8 cellular contexts compared by ENCODE assay signal in the genomic region with DNA sequence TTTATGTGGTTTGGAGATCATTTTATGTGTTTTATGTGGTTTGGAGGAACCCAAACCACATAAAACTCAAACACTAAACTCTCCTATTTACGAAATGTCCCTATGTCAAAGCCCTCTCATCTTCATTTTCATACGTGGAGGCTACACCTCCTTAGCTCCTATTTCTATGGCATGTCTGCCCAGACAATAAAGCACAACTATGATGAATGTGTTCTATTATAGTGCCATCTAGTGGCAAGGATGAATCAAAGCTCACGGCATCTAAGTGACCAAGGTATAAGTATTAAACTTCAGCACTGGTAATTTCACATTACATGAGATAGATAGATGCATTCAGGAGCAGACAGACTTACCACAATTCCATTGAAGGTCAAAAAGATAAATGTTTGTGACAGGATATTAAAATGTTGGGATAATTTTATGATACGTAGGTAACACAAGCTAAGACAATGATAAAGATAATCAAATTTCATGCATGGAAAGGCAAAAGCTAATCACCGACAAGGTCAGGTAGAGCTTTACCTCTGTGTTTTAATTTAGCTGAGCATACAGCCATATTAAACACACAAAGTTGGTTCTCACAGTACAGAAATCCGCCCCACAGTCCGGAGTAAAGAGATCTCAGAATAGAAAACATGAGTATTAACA.
DNase-seq lines count a peak whose midpoint lies in the region; ATAC-seq and TF ChIP-seq lines count a peak whose summit lies in the region.

No MANE protein-coding gene starts in this region.

- WGBS in suprapubic skin, result 72% methylated on average over 7 of the region's 7 CpGs

- TF ChIP-seq POLR2A in suprapubic skin (IDR thresholded peaks at IDR 0.05), result no peak

- H3K4me3 Mint-ChIP-seq in effector memory CD8-positive, alpha-beta T cell, result no peak overlapping the region

- no peaks in the 10 kb centered on the region for H3K36me3 ChIP-seq in adipocyte (ENCODE audit: control insufficient read depth, insufficient read depth, low read length, severe bottlenecking)
- H3K36me3 ChIP-seq in suprapubic skin, result no peaks in the 10 kb centered on the region

- DNase-seq in activated naive CD4-positive, alpha-beta T cell treated with anti-CD3 and anti-CD28 coated beads, Interleukin-2, amount 50 U/mL, for 72 hours (ENCODE audit: low spot score in 2 of 2), result no peak
- no peak for DNase-seq in activated naive CD4-positive, alpha-beta T cell treated with anti-CD3 and anti-CD28 coated beads, Interleukin-2, amount 50 U/mL, for 16 hours
- DNase-seq in H4 (ENCODE audit: low spot score) (peak; percentile 65), LNCaP clone FGC (ENCODE audit: low read depth) (peak; percentile 21), adipocyte (ENCODE audit: low read depth) (peak; percentile 2), iPS DF 19.7 (ENCODE audit: low read depth, low spot score) (peak; percentile 3), suprapubic skin (ENCODE audit: low spot score in 2 of 2) (no peak)
- no peak for DNase-seq in effector memory CD8-positive, alpha-beta T cell

- H3K27ac ChIP-seq in suprapubic skin, result no peak overlapping the region

- peak; percentile 59 to 67 for ATAC-seq in activated naive CD4-positive, alpha-beta T cell treated with anti-CD3 and anti-CD28 coated beads, Interleukin-2, amount 50 U/mL, for 72 hours
- no peak for ATAC-seq in effector memory CD8-positive, alpha-beta T cell (replicated peaks)

- no peak overlapping the region for H3K9ac ChIP-seq in adipocyte (ENCODE audit: low read length)

- H3K4me3 ChIP-seq in LNCaP clone FGC (ENCODE audit: low read depth, low read length), result no peak overlapping the region
- H3K4me3 ChIP-seq in adipocyte (ENCODE audit: low read length), result no peak overlapping the region
- no peak overlapping the region for H3K4me3 ChIP-seq in suprapubic skin

- no peak overlapping the region for H3K27ac Mint-ChIP-seq in activated naive CD4-positive, alpha-beta T cell treated with anti-CD3 and anti-CD28 coated beads, Interleukin-2, amount 50 U/mL, for 72 hours
- no peak overlapping the region for H3K27ac Mint-ChIP-seq in effector memory CD8-positive, alpha-beta T cell

- TF ChIP-seq CTCF in LNCaP clone FGC (IDR thresholded peaks at IDR 0.05; ENCODE audit: control insufficient read depth, extremely low read depth, insufficient read depth) (peak; percentile 91), suprapubic skin (IDR thresholded peaks at IDR 0.05) (peak; percentile 7 to 54)

- TF ChIP-seq EP300 in suprapubic skin (IDR thresholded peaks at IDR 0.05), result no peak

- H3K27me3 Mint-ChIP-seq in effector memory CD8-positive, alpha-beta T cell, result peaks cover 6 to 9% of the 10 kb centered on the region in 2 donors

- H3K9me3 ChIP-seq in adipocyte (ENCODE audit: control insufficient read depth, low read length) (no peaks in the 10 kb centered on the region), suprapubic skin (no peaks in the 10 kb centered on the region)

- no peaks in the 10 kb centered on the region for H3K4me1 ChIP-seq in adipocyte (ENCODE audit: control insufficient read depth, insufficient read depth, low read length)
- H3K4me1 ChIP-seq in suprapubic skin, result no peaks in the 10 kb centered on the region

- H3K4me1 Mint-ChIP-seq in effector memory CD8-positive, alpha-beta T cell (ENCODE audit: low read depth in 2 of 2), result peaks cover 0 to 3% of the 10 kb centered on the region in 2 donors

- H3K36me3 Mint-ChIP-seq in activated naive CD4-positive, alpha-beta T cell treated with anti-CD3 and anti-CD28 coated beads, Interleukin-2, amount 50 U/mL, for 72 hours, result no peaks in the 10 kb centered on the region
- H3K36me3 Mint-ChIP-seq in effector memory CD8-positive, alpha-beta T cell (ENCODE audit: insufficient read depth), result no peaks in the 10 kb centered on the region

- no peaks in the 10 kb centered on the region for H3K27me3 ChIP-seq in adipocyte (replicated peaks; ENCODE audit: control insufficient read depth, insufficient read depth, low read length)
- no peaks in the 10 kb centered on the region for H3K27me3 ChIP-seq in suprapubic skin

- no peaks in the 10 kb centered on the region for H3K9me3 Mint-ChIP-seq in activated naive CD4-positive, alpha-beta T cell treated with anti-CD3 and anti-CD28 coated beads, Interleukin-2, amount 50 U/mL, for 72 hours
- no peaks in the 10 kb centered on the region for H3K9me3 Mint-ChIP-seq in effector memory CD8-positive, alpha-beta T cell

Comparison
In these comparisons a context has a peak if more than half of its experiments do, and no peak if none do; other contexts are left out.
1. DNase-seq: peak in H4 (single experiment), LNCaP clone FGC (single experiment), adipocyte (single experiment) and iPS DF 19.7 (single experiment); none in activated naive CD4-positive, alpha-beta T cell treated with anti-CD3 and anti-CD28 coated beads, Interleukin-2, amount 50 U/mL, for 72 hours (0 of 2), activated naive CD4-positive, alpha-beta T cell treated with anti-CD3 and anti-CD28 coated beads, Interleukin-2, amount 50 U/mL, for 16 hours (single experiment), suprapubic skin (0 of 2) and effector memory CD8-positive, alpha-beta T cell (0 of 3).